Comparison of ENCODE assay signal across 16 cellular contexts in genomic region chr4:113006632-113007031, GRCh38. TPM values are rescaled to one million over a fixed set of nuclear protein-coding genes. Genes with fewer than 3 reads are reported as not detected.
DNase-seq lines count a peak whose midpoint lies in the region; ATAC-seq, FAIRE-seq and TF ChIP-seq lines count a peak whose summit lies in the region.
"Had no signal": no experiment of that assay in that cellular context is flagged by ENCODE, and none has a peak within 500 bp of the region (broad histone marks: within the 10 kb centered on the region; RNA-seq: fewer than 3 reads in every experiment).

No MANE protein-coding gene starts in this region.

- TF ChIP-seq POLR2A in right lobe of liver (IDR thresholded peaks at IDR 0.05), result no peak

- no peak for TF ChIP-seq CTCF in liver (IDR thresholded peaks at IDR 0.05; ENCODE audit: low read depth, low read length, missing input control)
- peak in 1 of 4 donors; percentile 27 for TF ChIP-seq CTCF in right lobe of liver (IDR thresholded peaks at IDR 0.05)
- peak; percentile 11 for TF ChIP-seq CTCF in endodermal cell (conservative IDR thresholded peaks at IDR 0.05)

- no peak overlapping the region for H3K9ac ChIP-seq in liver (ENCODE audit: low read depth in 1 of 2, low read length in 2 of 2)
- no peak overlapping the region for H3K9ac ChIP-seq in endodermal cell (ENCODE audit: extremely low read depth, low read length, poor library complexity, severe bottlenecking)
- H3K9ac ChIP-seq: BLaER1 had no signal

- H3K9me3 Mint-ChIP-seq in endodermal cell, result no peaks in the 10 kb centered on the region
- H3K9me3 Mint-ChIP-seq: GM23338 had no signal

- TF ChIP-seq RAD21 in liver (IDR thresholded peaks at IDR 0.05), result peak; percentile 23 to 28

- no peaks in the 10 kb centered on the region for H3K27me3 Mint-ChIP-seq in endodermal cell (ENCODE audit: insufficient read depth)
- H3K27me3 Mint-ChIP-seq: CD8-positive, alpha-beta memory T cell had no signal

- DNase-seq in DMS53 (lab: John Stamatoyannopoulos, UW), result peak; percentile 4
- DNase-seq in DMS53 treated with DMSO at 0.1 percent for 48 hours (lab: John Stamatoyannopoulos, UW; ENCODE audit: unreplicated experiment), result no peak
- no peak for DNase-seq in right lobe of liver
- no peak for DNase-seq in endodermal cell
- DNase-seq in small intestine, result no peak
- DNase-seq in GF-D8 (lab: John Stamatoyannopoulos, UW), result no peak
- DNase-seq: 8988T; AML-193; CD8-positive, alpha-beta memory T cell; H7; IMR-90 had no signal

- peak; percentile 57 for FAIRE-seq in small intestine (lab: Jason Lieb, UNC)
- FAIRE-seq: GM12878 had no signal

- H3K36me3 Mint-ChIP-seq in endodermal cell (ENCODE audit: low read depth), result peaks cover 14% of the 10 kb centered on the region
- H3K36me3 Mint-ChIP-seq: CD8-positive, alpha-beta memory T cell had no signal

- H3K4me3 ChIP-seq in liver (ENCODE audit: low read depth in 1 of 3, low read length in 3 of 3), result no peak overlapping the region
- no peak overlapping the region for H3K4me3 ChIP-seq in right lobe of liver
- H3K4me3 ChIP-seq in endodermal cell (ENCODE audit: low read length), result no peak overlapping the region
- no peak overlapping the region for H3K4me3 ChIP-seq in small intestine (ENCODE audit: low read depth in 1 of 2, low read length in 2 of 2)
- H3K4me3 ChIP-seq: BLaER1, GM12878, GM23338 had no signal

- no peak overlapping the region for H3K4me3 Mint-ChIP-seq in endodermal cell
- H3K4me3 Mint-ChIP-seq: CD8-positive, alpha-beta memory T cell; GM23338 had no signal

- H3K36me3 ChIP-seq in liver (ENCODE audit: control insufficient read depth in 4 of 4, insufficient read depth in 3 of 4, low read depth in 1 of 4, low read length in 3 of 4) (no peaks in the 10 kb centered on the region), right lobe of liver (no peaks in the 10 kb centered on the region), endodermal cell (ENCODE audit: control insufficient read depth, insufficient read depth, low read length) (peaks cover 7% of the 10 kb centered on the region), small intestine (ENCODE audit: control insufficient read depth in 2 of 2, insufficient read depth in 2 of 2, low read length in 2 of 2) (no peaks in the 10 kb centered on the region)
- H3K36me3 ChIP-seq: BLaER1 had no signal

- intact Hi-C loops in right lobe of liver (cut with DNase I), result no loop called here

- H3K4me1 Mint-ChIP-seq in endodermal cell, result peaks cover 12% of the 10 kb centered on the region
- H3K4me1 Mint-ChIP-seq: CD8-positive, alpha-beta memory T cell had no signal

- H3K4me1 ChIP-seq in liver (ENCODE audit: control insufficient read depth in 4 of 4, insufficient read depth in 4 of 4, low read length in 3 of 4) (no peaks in the 10 kb centered on the region), right lobe of liver (no peaks in the 10 kb centered on the region), endodermal cell (ENCODE audit: control insufficient read depth, insufficient read depth, low read length) (no peaks in the 10 kb centered on the region), small intestine (ENCODE audit: control insufficient read depth in 2 of 2, insufficient read depth in 1 of 2, low read depth in 1 of 2, low read length in 1 of 2) (no peaks in the 10 kb centered on the region)
- H3K4me1 ChIP-seq: BLaER1 had no signal

- 85% methylated on average over 1 of the region's 1 CpG for WGBS in liver
- WGBS in right lobe of liver (ENCODE audit: insufficient coverage, low coverage, low lambda C conversion rate, missing lambda C conversion rate), result 64% methylated on average over 1 of the region's 1 CpG
- WGBS in endodermal cell (ENCODE audit: insufficient coverage in 1 of 2, insufficient read length in 1 of 2), 2 experiments, result 82% methylated on average over 1 of the region's 1 CpG; no CpG with 5 or more reads in 1 of the 2 experiments
- WGBS in small intestine, 3 donors, result 77 to 87% (median 86%) methylated on average over 1 of the region's 1 CpG

- H3K27ac Mint-ChIP-seq in endodermal cell, result no peak overlapping the region
- H3K27ac Mint-ChIP-seq: CD8-positive, alpha-beta memory T cell; GM23338 had no signal

- ATAC-seq in right lobe of liver, result no peak
- ATAC-seq in HG02852 (IDR thresholded peaks at IDR 0.05; ENCODE audit: unreplicated experiment), result no peak
- ATAC-seq: GM12878, GM23338 had no signal

- H3K27ac ChIP-seq in liver (ENCODE audit: low read depth in 1 of 2, low read length in 2 of 2), result no peak overlapping the region
- H3K27ac ChIP-seq in right lobe of liver, result no peak overlapping the region
- no peak overlapping the region for H3K27ac ChIP-seq in endodermal cell (ENCODE audit: low read depth, low read length)
- H3K27ac ChIP-seq in small intestine (ENCODE audit: low read depth in 1 of 2, low read length in 1 of 2), result no peak overlapping the region
- H3K27ac ChIP-seq: BLaER1 had no signal

- no peaks in the 10 kb centered on the region for H3K9me3 ChIP-seq in liver (ENCODE audit: control insufficient read depth in 4 of 4, low read length in 3 of 4)
- H3K9me3 ChIP-seq in right lobe of liver, result no peaks in the 10 kb centered on the region
- H3K9me3 ChIP-seq in endodermal cell (ENCODE audit: control insufficient read depth, low read length), result no peaks in the 10 kb centered on the region
- no peaks in the 10 kb centered on the region for H3K9me3 ChIP-seq in small intestine (ENCODE audit: control insufficient read depth, low read depth)
- H3K9me3 ChIP-seq: BLaER1 had no signal

- H3K27me3 ChIP-seq in liver (ENCODE audit: control insufficient read depth in 4 of 4, insufficient read depth in 4 of 4, low read length in 3 of 4) (no peaks in the 10 kb centered on the region), right lobe of liver (no peaks in the 10 kb centered on the region), endodermal cell (ENCODE audit: control insufficient read depth, insufficient read depth, low read length, poor library complexity, severe bottlenecking) (no peaks in the 10 kb centered on the region), small intestine (ENCODE audit: control insufficient read depth in 2 of 2, insufficient read depth in 2 of 2, low read length in 2 of 2) (no peaks in the 10 kb centered on the region)
- H3K27me3 ChIP-seq: BLaER1 had no signal

TF ChIP-seq in liver, 16 proteins besides CTCF, POLR2A, EP300 and RAD21:
- TF ChIP-seq JUND (IDR thresholded peaks at IDR 0.05) (no peak), FOXA2 (IDR thresholded peaks at IDR 0.05) (no peak), RXRA (IDR thresholded peaks at IDR 0.05) (no peak), HNF4G (IDR thresholded peaks at IDR 0.05) (no peak), YY1 (IDR thresholded peaks at IDR 0.05) (no peak)
- TF ChIP-seq, protein P1, sequence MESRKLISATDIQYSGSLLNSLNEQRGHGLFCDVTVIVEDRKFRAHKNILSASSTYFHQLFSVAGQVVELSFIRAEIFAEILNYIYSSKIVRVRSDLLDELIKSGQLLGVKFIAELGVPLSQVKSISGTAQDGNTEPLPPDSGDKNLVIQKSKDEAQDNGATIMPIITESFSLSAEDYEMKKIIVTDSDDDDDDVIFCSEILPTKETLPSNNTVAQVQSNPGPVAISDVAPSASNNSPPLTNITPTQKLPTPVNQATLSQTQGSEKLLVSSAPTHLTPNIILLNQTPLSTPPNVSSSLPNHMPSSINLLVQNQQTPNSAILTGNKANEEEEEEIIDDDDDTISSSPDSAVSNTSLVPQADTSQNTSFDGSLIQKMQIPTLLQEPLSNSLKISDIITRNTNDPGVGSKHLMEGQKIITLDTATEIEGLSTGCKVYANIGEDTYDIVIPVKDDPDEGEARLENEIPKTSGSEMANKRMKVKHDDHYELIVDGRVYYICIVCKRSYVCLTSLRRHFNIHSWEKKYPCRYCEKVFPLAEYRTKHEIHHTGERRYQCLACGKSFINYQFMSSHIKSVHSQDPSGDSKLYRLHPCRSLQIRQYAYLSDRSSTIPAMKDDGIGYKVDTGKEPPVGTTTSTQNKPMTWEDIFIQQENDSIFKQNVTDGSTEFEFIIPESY (IDR thresholded peaks at IDR 0.05), result no peak
- TF ChIP-seq, protein P2, sequence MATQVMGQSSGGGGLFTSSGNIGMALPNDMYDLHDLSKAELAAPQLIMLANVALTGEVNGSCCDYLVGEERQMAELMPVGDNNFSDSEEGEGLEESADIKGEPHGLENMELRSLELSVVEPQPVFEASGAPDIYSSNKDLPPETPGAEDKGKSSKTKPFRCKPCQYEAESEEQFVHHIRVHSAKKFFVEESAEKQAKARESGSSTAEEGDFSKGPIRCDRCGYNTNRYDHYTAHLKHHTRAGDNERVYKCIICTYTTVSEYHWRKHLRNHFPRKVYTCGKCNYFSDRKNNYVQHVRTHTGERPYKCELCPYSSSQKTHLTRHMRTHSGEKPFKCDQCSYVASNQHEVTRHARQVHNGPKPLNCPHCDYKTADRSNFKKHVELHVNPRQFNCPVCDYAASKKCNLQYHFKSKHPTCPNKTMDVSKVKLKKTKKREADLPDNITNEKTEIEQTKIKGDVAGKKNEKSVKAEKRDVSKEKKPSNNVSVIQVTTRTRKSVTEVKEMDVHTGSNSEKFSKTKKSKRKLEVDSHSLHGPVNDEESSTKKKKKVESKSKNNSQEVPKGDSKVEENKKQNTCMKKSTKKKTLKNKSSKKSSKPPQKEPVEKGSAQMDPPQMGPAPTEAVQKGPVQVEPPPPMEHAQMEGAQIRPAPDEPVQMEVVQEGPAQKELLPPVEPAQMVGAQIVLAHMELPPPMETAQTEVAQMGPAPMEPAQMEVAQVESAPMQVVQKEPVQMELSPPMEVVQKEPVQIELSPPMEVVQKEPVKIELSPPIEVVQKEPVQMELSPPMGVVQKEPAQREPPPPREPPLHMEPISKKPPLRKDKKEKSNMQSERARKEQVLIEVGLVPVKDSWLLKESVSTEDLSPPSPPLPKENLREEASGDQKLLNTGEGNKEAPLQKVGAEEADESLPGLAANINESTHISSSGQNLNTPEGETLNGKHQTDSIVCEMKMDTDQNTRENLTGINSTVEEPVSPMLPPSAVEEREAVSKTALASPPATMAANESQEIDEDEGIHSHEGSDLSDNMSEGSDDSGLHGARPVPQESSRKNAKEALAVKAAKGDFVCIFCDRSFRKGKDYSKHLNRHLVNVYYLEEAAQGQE (IDR thresholded peaks at IDR 0.05), result no peak
- TF ChIP-seq, protein P3, sequence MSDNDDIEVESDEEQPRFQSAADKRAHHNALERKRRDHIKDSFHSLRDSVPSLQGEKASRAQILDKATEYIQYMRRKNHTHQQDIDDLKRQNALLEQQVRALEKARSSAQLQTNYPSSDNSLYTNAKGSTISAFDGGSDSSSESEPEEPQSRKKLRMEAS (IDR thresholded peaks at IDR 0.05), result no peak
- TF ChIP-seq, protein P4, sequence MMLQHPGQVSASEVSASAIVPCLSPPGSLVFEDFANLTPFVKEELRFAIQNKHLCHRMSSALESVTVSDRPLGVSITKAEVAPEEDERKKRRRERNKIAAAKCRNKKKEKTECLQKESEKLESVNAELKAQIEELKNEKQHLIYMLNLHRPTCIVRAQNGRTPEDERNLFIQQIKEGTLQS (IDR thresholded peaks at IDR 0.05), result no peak

RNA-seq across cellular contexts. Expression of gene ANK2, which starts 42.8 kb away (rescaled TPM):
- total RNA-seq in liver, result 1 to 10 TPM; 1.6 to 2.2 TPM
- under 1 TPM; 0.32 to 0.44 TPM for polyA plus RNA-seq in liver
- 1 to 10 TPM in 5 of 6 experiments, under 1 TPM in 1; 0.61 to 1.7 (median 1.1) TPM for total RNA-seq in right lobe of liver
- 100 to 1,000 TPM in 1 of 2 donors, 10 to 100 TPM in 1; 70.0 to 124 TPM for total RNA-seq in endodermal cell
- 25.6 TPM for polyA plus RNA-seq in endodermal cell (2013, experiment 1 of 2)
- 26.7 TPM for polyA plus RNA-seq in endodermal cell (2013, experiment 2 of 2)
- 1 to 10 TPM in 2 of 3 donors, under 1 TPM in 1; 0.22 to 8.1 (median 3.2) TPM for polyA plus RNA-seq in small intestine
- polyA plus RNA-seq: CD8-positive, alpha-beta memory T cell had no signal

Comparison
In these comparisons a context has a peak if more than half of its experiments do, and no peak if none do; other contexts are left out.
1. RNA of gene ANK2, which starts 42.8 kb away (total RNA-seq): 70.0 to 124 TPM in endodermal cell; 1.6 to 2.2 TPM in liver and 0.61 to 1.7 TPM in right lobe of liver; every median in the first group is over 10 times any median in the second.